Comparison of ENCODE assay signal across 11 cellular contexts in the genomic region with DNA sequence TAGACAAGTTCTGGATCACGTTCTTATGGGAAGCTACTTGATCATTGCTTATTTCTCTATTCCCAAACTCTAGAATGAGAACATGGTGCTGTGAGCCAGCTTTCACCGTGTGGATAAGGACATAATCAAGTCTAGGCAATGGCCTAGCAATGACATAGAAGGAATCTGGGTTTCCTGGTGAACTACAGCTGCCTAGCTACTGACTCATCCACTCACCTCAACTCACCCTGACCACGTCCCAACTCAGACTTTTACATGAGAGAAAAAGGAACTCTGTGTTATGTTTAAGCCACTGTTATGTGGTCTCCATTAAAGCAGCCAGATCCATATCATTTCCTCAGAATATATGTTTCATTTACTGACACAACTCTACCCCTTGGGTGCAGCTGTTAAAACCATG. TPM values are rescaled to one million over a fixed set of nuclear protein-coding genes. Genes with fewer than 3 reads are reported as not detected.
DNase-seq lines count a peak whose midpoint lies in the region; ATAC-seq, FAIRE-seq and TF ChIP-seq lines count a peak whose summit lies in the region.
"Had no signal": no experiment of that assay in that cellular context is flagged by ENCODE, and none has a peak within 500 bp of the region (broad histone marks: within the 10 kb centered on the region; RNA-seq: fewer than 3 reads in every experiment).

No MANE protein-coding gene starts in this region.

- H3K36me3 Mint-ChIP-seq in astrocyte (ENCODE audit: low read depth, unreplicated experiment) (no peaks in the 10 kb centered on the region), endothelial cell (ENCODE audit: low read depth, unreplicated experiment) (no peaks in the 10 kb centered on the region), progenitor cell of endocrine pancreas (ENCODE audit: insufficient read depth) (no peaks in the 10 kb centered on the region)
- H3K36me3 Mint-ChIP-seq: activated naive CD8-positive, alpha-beta T cell had no signal

- H3K9me3 Mint-ChIP-seq in astrocyte (ENCODE audit: unreplicated experiment) (peaks cover 2% of the 10 kb centered on the region), endothelial cell (ENCODE audit: unreplicated experiment) (no peaks in the 10 kb centered on the region), progenitor cell of endocrine pancreas (ENCODE audit: low read depth) (no peaks in the 10 kb centered on the region)

- H3K27me3 ChIP-seq in astrocyte (ENCODE audit: insufficient read depth, low read length) = no peaks in the 10 kb centered on the region
- H3K27me3 ChIP-seq in HepG2 (ENCODE audit: control insufficient read depth in 1 of 2, insufficient read depth in 2 of 2, low read length in 2 of 2) = no peaks in the 10 kb centered on the region; a peak in 1 of 5 replicates

- H3K4me1 Mint-ChIP-seq in astrocyte (ENCODE audit: low read depth, unreplicated experiment) (peaks cover 14% of the 10 kb centered on the region), endothelial cell (ENCODE audit: unreplicated experiment) (peaks cover 4% of the 10 kb centered on the region), progenitor cell of endocrine pancreas (ENCODE audit: low read depth) (peaks cover 2% of the 10 kb centered on the region)

- POLR2A ChIA-PET in HepG2 (lab: Yijun Ruan, JAX) = no interaction called here

- no peaks in the 10 kb centered on the region for H4K20me1 ChIP-seq in astrocyte (ENCODE audit: insufficient read depth, low read length)
- H4K20me1 ChIP-seq in HepG2 (ENCODE audit: insufficient read depth, low read length) = no peaks in the 10 kb centered on the region

- in situ Hi-C loops in HepG2 (cut with HindIII; ENCODE audit: extremely low pct_ligation_motif_present, low pct_unique_long_range_greater_than_20kb) = no loop called here

- H3K27ac ChIP-seq in astrocyte (ENCODE audit: low read depth, low read length) (peak overlapping the region; percentile 60), HepG2 (ENCODE audit: extremely low read length, insufficient read depth, low read length) (no peak overlapping the region)
- H3K27ac ChIP-seq: parathyroid adenoma had no signal

- intact Hi-C loops in HepG2 (cut with micrococcal nuclease; ENCODE audit: unreplicated experiment) = no loop called here

- 7% methylated on average over 3 of the region's 3 CpGs for WGBS in HepG2 (ENCODE audit: low lambda C conversion rate)

- no peak overlapping the region for H3K4me3 Mint-ChIP-seq in astrocyte (ENCODE audit: unreplicated experiment)
- H3K4me3 Mint-ChIP-seq in endothelial cell (ENCODE audit: unreplicated experiment) = no peak overlapping the region
- no peak overlapping the region for H3K4me3 Mint-ChIP-seq in progenitor cell of endocrine pancreas (ENCODE audit: low read depth)
- H3K4me3 Mint-ChIP-seq: activated naive CD8-positive, alpha-beta T cell had no signal

- no peak for TF ChIP-seq EP300 in HepG2 (IDR thresholded peaks at IDR 0.05; ENCODE audit: low read depth in 2 of 2, low read length in 2 of 2)
- no peak for TF ChIP-seq EP300 in HepG2 (CRISPR knock-in tag; IDR thresholded peaks at IDR 0.05; ENCODE audit: borderline replicate concordance)

- H3K4me1 ChIP-seq in astrocyte (ENCODE audit: insufficient read depth, low read length) = peaks cover 13% of the 10 kb centered on the region
- no peaks in the 10 kb centered on the region for H3K4me1 ChIP-seq in HepG2 (ENCODE audit: insufficient read depth, low read length)
- H3K4me1 ChIP-seq: parathyroid adenoma had no signal

- BruUV-seq in HepG2 (replicated peaks; lab: Mats Ljungman, UMichigan) = no TSS peak

- TF ChIP-seq RAD21 in HepG2 (CRISPR knock-in tag; IDR thresholded peaks at IDR 0.05) = no peak

- H2AFZ ChIP-seq in astrocyte (ENCODE audit: low read depth, low read length) (no peak overlapping the region), HepG2 (ENCODE audit: low read length) (no peak overlapping the region)
- H2AFZ ChIP-seq: parathyroid adenoma had no signal

- H3K79me2 ChIP-seq in astrocyte (ENCODE audit: insufficient read depth, low read length) = no peaks in the 10 kb centered on the region
- no peaks in the 10 kb centered on the region for H3K79me2 ChIP-seq in HepG2 (ENCODE audit: insufficient read depth, low read length)
- H3K79me2 ChIP-seq: parathyroid adenoma had no signal

- TF ChIP-seq POLR2A in HepG2 (IDR thresholded peaks at IDR 0.05; ENCODE audit: insufficient read depth in 1 of 2, low read depth in 2 of 2, low read length in 2 of 2) = no peak

- peak; percentile 51 for ATAC-seq in HG03196 (IDR thresholded peaks at IDR 0.05; ENCODE audit: unreplicated experiment)
- ATAC-seq in HepG2 = peak; percentile 59; the same call in 2 of the 3 replicates
- ATAC-seq in HG03439 (IDR thresholded peaks at IDR 0.05; ENCODE audit: unreplicated experiment) = no peak

- TF ChIP-seq CTCF in AG10803 (conservative IDR thresholded peaks at IDR 0.05; ENCODE audit: low read length) = no peak
- TF ChIP-seq CTCF in astrocyte (IDR thresholded peaks at IDR 0.05; ENCODE audit: insufficient read depth, low read depth, low read length) = no peak
- no peak for TF ChIP-seq CTCF in HepG2 (CRISPR knock-in tag; IDR thresholded peaks at IDR 0.05)
- no peak for TF ChIP-seq CTCF in endothelial cell (IDR thresholded peaks at IDR 0.05; ENCODE audit: unreplicated experiment)
- TF ChIP-seq CTCF in progenitor cell of endocrine pancreas (IDR thresholded peaks at IDR 0.05; ENCODE audit: unreplicated experiment) = no peak

- FAIRE-seq in astrocyte (lab: Jason Lieb, UNC) = peak; percentile 59
- no peak for FAIRE-seq in HepG2 (lab: Jason Lieb, UNC)

- H3K36me3 ChIP-seq in astrocyte (ENCODE audit: insufficient read depth, low read length) (no peaks in the 10 kb centered on the region), HepG2 (replicated peaks in 1 of 2; ENCODE audit: control insufficient read depth in 1 of 2, insufficient read depth in 2 of 2, low read length in 2 of 2) (no peaks in the 10 kb centered on the region)

- H3K27me3 Mint-ChIP-seq in astrocyte (ENCODE audit: low read depth, unreplicated experiment) = peaks cover 3% of the 10 kb centered on the region
- peaks cover 1% of the 10 kb centered on the region for H3K27me3 Mint-ChIP-seq in endothelial cell (ENCODE audit: unreplicated experiment)
- H3K27me3 Mint-ChIP-seq in progenitor cell of endocrine pancreas = no peaks in the 10 kb centered on the region

- peak overlapping the region; percentile 31 for H3K27ac Mint-ChIP-seq in astrocyte (ENCODE audit: unreplicated experiment)
- H3K27ac Mint-ChIP-seq in endothelial cell (ENCODE audit: unreplicated experiment) = no peak overlapping the region
- H3K27ac Mint-ChIP-seq in progenitor cell of endocrine pancreas = no peak overlapping the region
- H3K27ac Mint-ChIP-seq: activated naive CD8-positive, alpha-beta T cell had no signal

- H3K9me3 ChIP-seq in astrocyte (ENCODE audit: insufficient read depth, low read depth, low read length) (no peaks in the 10 kb centered on the region), HepG2 (ENCODE audit: low read length) (no peaks in the 10 kb centered on the region)

- H3K4me3 ChIP-seq in AG10803 (ENCODE audit: low read length) = no peak overlapping the region
- H3K4me3 ChIP-seq in astrocyte (ENCODE audit: insufficient read depth, low read depth, low read length) = no peak overlapping the region
- H3K4me3 ChIP-seq in HepG2 (replicated peaks in 1 of 3; ENCODE audit: insufficient read depth in 1 of 3, low read depth in 2 of 3, low read length in 3 of 3) = no peak overlapping the region

- peak overlapping the region; percentile 49 for H3K4me2 ChIP-seq in astrocyte (ENCODE audit: low read length)
- H3K4me2 ChIP-seq in HepG2 (ENCODE audit: low read depth, low read length) = no peak overlapping the region

- H3K9ac ChIP-seq in astrocyte (ENCODE audit: low read length) (no peak overlapping the region), HepG2 (ENCODE audit: insufficient read depth, low read depth, low read length) (no peak overlapping the region)
- H3K9ac ChIP-seq: parathyroid adenoma had no signal

- DNase-seq in AG10803 (ENCODE audit: low read depth) (peak; percentile 69), astrocyte (ENCODE audit: low read depth) (peak; percentile 92), HepG2 (ENCODE audit: low spot score) (no peak), hypothalamus (lab: John Stamatoyannopoulos, UW) (no peak), endothelial cell (ENCODE audit: low spot score) (no peak), progenitor cell of endocrine pancreas (ENCODE audit: low spot score, unreplicated experiment) (no peak)
- DNase-seq: NCI-H2227 treated with DMSO at 0.1 percent for 48 hours had no signal

- CTCF ChIA-PET in HepG2 (lab: Yijun Ruan, JAX; ENCODE audit: low intra/inter-chr PET ratio, low total read pairs) = no interaction called here

TF ChIP-seq in HepG2, 621 proteins besides CTCF, POLR2A, EP300 and RAD21 (continues in another document):
- no peak for TF ChIP-seq NCOA2 (CRISPR knock-in tag; IDR thresholded peaks at IDR 0.05)
- no peak for TF ChIP-seq ZNF773 (CRISPR knock-in tag; IDR thresholded peaks at IDR 0.05; ENCODE audit: borderline replicate concordance)
- 0 out of 2 replicates have a peak, but pooled peaks have one; percentile 33 for TF ChIP-seq RXRB (CRISPR knock-in tag; IDR thresholded peaks at IDR 0.05; ENCODE audit: borderline replicate concordance)

RNA-seq across cellular contexts. Expression of a gene that starts 18.8 kb away (rescaled TPM):
- 7.9 and 8.2 TPM in 2 replicates for total RNA-seq in astrocyte
- 23.3 and 31.5 TPM in 2 replicates for total RNA-seq in HepG2 (2016; rRNA removed; fragmentation: Illumina TruSeq; extraction: Trizol)
- 6.7 and 9.1 TPM in 2 replicates for total RNA-seq in HepG2 (2016; cell fraction: cytosol; rRNA removed; fragmentation: Illumina TruSeq; extraction: Trizol; ENCODE audit: low read depth)
- 22.2 and 30.9 TPM in 2 replicates for total RNA-seq in HepG2 (2016; cell fraction: insoluble cytoplasmic fraction; rRNA removed; fragmentation: Illumina TruSeq; extraction: Trizol)
- 13.5 and 13.7 TPM in 2 replicates for total RNA-seq in HepG2 (2016; cell fraction: membrane; rRNA removed; fragmentation: Illumina TruSeq; extraction: Trizol)
- 41.6 and 49.0 TPM in 2 replicates for total RNA-seq in HepG2 (2016; cell fraction: nucleus; rRNA removed; fragmentation: Illumina TruSeq; extraction: Trizol)
- 20.4 and 21.8 TPM in 2 replicates for polyA plus RNA-seq in HepG2 (2011; rRNA removed)
- 12.9 and 19.5 TPM in 2 replicates for polyA plus RNA-seq in HepG2 (2011; cell fraction: cytosol; rRNA removed)
- polyA plus RNA-seq in HepG2 (2011; cell fraction: nucleus; rRNA removed) = 10.0 and 10.1 TPM in 2 replicates
- polyA plus RNA-seq in HepG2 (2012) = 29.8 and 37.6 TPM in 2 replicates
- polyA plus RNA-seq in HepG2 (2016; cell fraction: cytosol; fragmentation: Illumina TruSeq; extraction: Trizol; ENCODE audit: low read depth) = 1.00 and 1.2 TPM in 2 replicates
- 12.2 TPM in 2 replicates for polyA plus RNA-seq in HepG2 (2016; cell fraction: insoluble cytoplasmic fraction; fragmentation: Illumina TruSeq; extraction: Trizol; ENCODE audit: low read depth)
- 2.8 and 2.9 TPM in 2 replicates for polyA plus RNA-seq in HepG2 (2016; cell fraction: membrane; fragmentation: Illumina TruSeq; extraction: Trizol; ENCODE audit: low read depth)
- 21.5 and 22.5 TPM in 2 replicates for polyA plus RNA-seq in HepG2 (2016; cell fraction: nucleus; fragmentation: Illumina TruSeq; extraction: Trizol; ENCODE audit: insufficient read depth, low read depth)
- polyA minus RNA-seq in HepG2 (2011; rRNA and poly(A)+ RNA removed; ENCODE audit: low replicate concordance) = 90.9 and 232 TPM in 2 replicates
- 55.1 and 63.9 TPM in 2 replicates for polyA minus RNA-seq in HepG2 (2011; cell fraction: cytosol; rRNA and poly(A)+ RNA removed)
- polyA minus RNA-seq in HepG2 (2011; cell fraction: nucleus; rRNA and poly(A)+ RNA removed) = 75.3 and 92.4 TPM in 2 replicates
- 35.1 TPM for total RNA-seq in endothelial cell (ENCODE audit: unreplicated experiment)
- total RNA-seq in progenitor cell of endocrine pancreas = 44.4 and 46.0 TPM in 2 replicates

Comparison
In these comparisons a context has a peak if more than half of its experiments do, and no peak if none do; other contexts are left out.
1. DNase-seq: peak in AG10803 (single experiment) and astrocyte (single experiment); none in HepG2 (single experiment), hypothalamus (0 of 51), endothelial cell (single experiment) and progenitor cell of endocrine pancreas (single experiment).